In the genomic region with DNA sequence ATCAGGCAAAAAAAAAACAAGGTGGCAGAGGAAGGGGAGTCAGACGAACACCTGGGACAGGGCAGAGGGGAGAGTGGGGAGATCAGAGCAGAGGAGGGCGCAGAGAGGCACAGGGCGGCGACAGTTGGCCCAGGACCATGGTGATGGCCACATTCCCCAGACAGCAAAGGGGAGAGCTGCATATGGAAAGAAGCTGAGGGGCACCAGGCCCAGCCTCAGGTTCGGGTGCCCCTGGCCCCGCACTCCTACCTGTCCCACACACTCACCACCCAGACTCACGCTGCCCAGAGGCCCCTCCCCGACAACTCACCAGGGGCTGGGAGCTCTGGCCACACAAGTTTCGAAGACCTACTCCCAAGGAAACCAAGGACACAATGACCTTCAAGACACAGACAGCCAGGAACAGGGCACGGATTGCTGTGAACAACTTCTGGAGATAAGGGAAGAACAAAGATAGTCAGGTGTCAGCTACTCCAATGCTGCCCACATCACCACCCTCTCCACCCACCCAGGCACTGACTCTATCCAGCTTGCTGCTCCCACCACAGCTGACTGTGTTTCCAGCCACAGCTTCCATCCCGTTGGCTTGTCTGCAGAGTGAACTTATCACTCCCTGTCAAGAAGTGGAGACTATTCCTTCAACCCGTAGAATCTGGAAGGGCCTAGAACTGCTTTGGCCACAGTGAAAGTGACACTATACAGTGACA, we compare ENCODE assay signal across 14 cellular contexts. TPM values are rescaled to one million over a fixed set of nuclear protein-coding genes. Genes with fewer than 3 reads are reported as not detected.
DNase-seq lines count a peak whose midpoint lies in the region; ATAC-seq and TF ChIP-seq lines count a peak whose summit lies in the region.
"Had no signal": no experiment of that assay in that cellular context is flagged by ENCODE, and none has a peak within 500 bp of the region (broad histone marks: within the 10 kb centered on the region; RNA-seq: fewer than 3 reads in every experiment).

No MANE protein-coding gene starts in this region.

- peak; percentile 53 for DNase-seq in right atrium auricular region (ENCODE audit: low spot score)
- DNase-seq in left ventricle myocardium superior: no peak
- no peak for DNase-seq in activated T-helper 1 cell treated with anti-CD3 and anti-CD28 coated beads, Interleukin-12 subunit alpha, Interleukin-12 subunit beta, Interleukin-2, Interleukin-4 antibody, amounts not matched to agents 30 ng/mL and 10 ng/mL and 1 ng/mL, durations not matched to agents 14 hours and 24 hours and 36 hours (ENCODE audit: low spot score)
- DNase-seq in esophagus muscularis mucosa (ENCODE audit: extremely low spot score): peak; percentile 70
- DNase-seq in RKO (ENCODE audit: low spot score): no peak
- no peak for DNase-seq in NCI-H1436 (lab: John Stamatoyannopoulos, UW)
- DNase-seq: BE2C; CD4-positive, alpha-beta memory T cell; DMS79; GM23248 had no signal

- H3K4me1 Mint-ChIP-seq in activated T-helper 1 cell treated with anti-CD3 and anti-CD28 coated beads, Interleukin-12 subunit alpha, Interleukin-12 subunit beta, Interleukin-2, Interleukin-4 antibody, amounts not matched to agents 30 ng/mL and 10 ng/mL and 1 ng/mL, durations not matched to agents 14 hours and 24 hours and 36 hours (ENCODE audit: low read depth): no peaks in the 10 kb centered on the region
- H3K4me1 Mint-ChIP-seq: CD4-positive, alpha-beta memory T cell had no signal

- H3K27ac Mint-ChIP-seq in activated T-helper 1 cell treated with anti-CD3 and anti-CD28 coated beads, Interleukin-12 subunit alpha, Interleukin-12 subunit beta, Interleukin-2, Interleukin-4 antibody, amounts not matched to agents 30 ng/mL and 10 ng/mL and 1 ng/mL, durations not matched to agents 14 hours and 24 hours and 36 hours: peak overlapping the region; percentile 37

- peaks cover 14% of the 10 kb centered on the region for H3K27me3 Mint-ChIP-seq in activated T-helper 1 cell treated with anti-CD3 and anti-CD28 coated beads, Interleukin-12 subunit alpha, Interleukin-12 subunit beta, Interleukin-2, Interleukin-4 antibody, amounts not matched to agents 30 ng/mL and 10 ng/mL and 1 ng/mL, durations not matched to agents 14 hours and 24 hours and 36 hours (ENCODE audit: insufficient read depth)

- no peak for TF ChIP-seq POLR2A in esophagus muscularis mucosa (IDR thresholded peaks at IDR 0.05; ENCODE audit: low read depth)

- no peaks in the 10 kb centered on the region for H3K9me3 Mint-ChIP-seq in activated T-helper 1 cell treated with anti-CD3 and anti-CD28 coated beads, Interleukin-12 subunit alpha, Interleukin-12 subunit beta, Interleukin-2, Interleukin-4 antibody, amounts not matched to agents 30 ng/mL and 10 ng/mL and 1 ng/mL, durations not matched to agents 14 hours and 24 hours and 36 hours

- H3K36me3 ChIP-seq in right atrium auricular region: peaks cover 21% of the 10 kb centered on the region
- H3K36me3 ChIP-seq in esophagus muscularis mucosa: peaks cover 0 to 12% (median 5%) of the 10 kb centered on the region in 4 donors
- H3K36me3 ChIP-seq: BE2C had no signal

- no peak for TF ChIP-seq CTCF in right atrium auricular region (IDR thresholded peaks at IDR 0.05)
- no peak for TF ChIP-seq CTCF in esophagus muscularis mucosa (IDR thresholded peaks at IDR 0.05)

- WGBS in esophagus muscularis mucosa: 91% methylated on average over 12 of the region's 12 CpGs

- no peaks in the 10 kb centered on the region for H3K9me3 ChIP-seq in right atrium auricular region
- H3K9me3 ChIP-seq in esophagus muscularis mucosa: no peaks in the 10 kb centered on the region
- H3K9me3 ChIP-seq: BE2C had no signal

- H3K36me3 Mint-ChIP-seq in activated T-helper 1 cell treated with anti-CD3 and anti-CD28 coated beads, Interleukin-12 subunit alpha, Interleukin-12 subunit beta, Interleukin-2, Interleukin-4 antibody, amounts not matched to agents 30 ng/mL and 10 ng/mL and 1 ng/mL, durations not matched to agents 14 hours and 24 hours and 36 hours (ENCODE audit: low read depth): no peaks in the 10 kb centered on the region
- H3K36me3 Mint-ChIP-seq: CD4-positive, alpha-beta memory T cell had no signal

- ATAC-seq in left ventricle myocardium superior (no peak), HG02642 (IDR thresholded peaks at IDR 0.05; ENCODE audit: poor library complexity, unreplicated experiment) (no peak)
- ATAC-seq: HCT116 had no signal

- no peak for TF ChIP-seq EP300 in esophagus muscularis mucosa (IDR thresholded peaks at IDR 0.05)

- intact Hi-C loops in left ventricle myocardium superior (cut with micrococcal nuclease) (no loop called here), esophagus muscularis mucosa (cut with DNase I) (no loop called here)
- intact Hi-C loops in activated T-helper 1 cell treated with anti-CD3 and anti-CD28 coated beads, Interleukin-12 subunit alpha, Interleukin-12 subunit beta, Interleukin-2, Interleukin-4 antibody, amounts not matched to agents 30 ng/mL and 10 ng/mL and 1 ng/mL, durations not matched to agents 14 hours and 24 hours and 36 hours (cut with micrococcal nuclease): no loop called here

- no peak overlapping the region for H3K4me3 Mint-ChIP-seq in activated T-helper 1 cell treated with anti-CD3 and anti-CD28 coated beads, Interleukin-12 subunit alpha, Interleukin-12 subunit beta, Interleukin-2, Interleukin-4 antibody, amounts not matched to agents 30 ng/mL and 10 ng/mL and 1 ng/mL, durations not matched to agents 14 hours and 24 hours and 36 hours
- H3K4me3 Mint-ChIP-seq: CD4-positive, alpha-beta memory T cell had no signal

- H3K27ac ChIP-seq in right atrium auricular region: peak overlapping the region; percentile 38 to 63
- H3K27ac ChIP-seq in esophagus muscularis mucosa (replicated peaks in 1 of 4): no peak overlapping the region
- H3K27ac ChIP-seq: C4-2B, GM23248 had no signal

- H3K4me1 ChIP-seq in right atrium auricular region: peaks cover 0 to 53% of the 10 kb centered on the region in 2 donors
- peaks cover 21 to 26% (median 23%) of the 10 kb centered on the region in 4 donors for H3K4me1 ChIP-seq in esophagus muscularis mucosa

- H3K4me3 ChIP-seq in right atrium auricular region: no peak overlapping the region
- no peak overlapping the region for H3K4me3 ChIP-seq in esophagus muscularis mucosa
- H3K4me3 ChIP-seq: GM23248 had no signal

- no peaks in the 10 kb centered on the region for H3K27me3 ChIP-seq in right atrium auricular region
- peaks cover 0 to 17% (median 0%) of the 10 kb centered on the region in 4 donors for H3K27me3 ChIP-seq in esophagus muscularis mucosa
- H3K27me3 ChIP-seq: BE2C had no signal

RNA-seq across cellular contexts. Expression of a gene that starts 8.3 kb away (rescaled TPM):
- 100 to 1,000 TPM; 162 to 227 TPM for total RNA-seq in right atrium auricular region
- 45.2 TPM for total RNA-seq in left ventricle myocardium superior
- not detected in 2 replicates for total RNA-seq in activated T-helper 1 cell treated with anti-CD3 and anti-CD28 coated beads, Interleukin-12 subunit alpha, Interleukin-12 subunit beta, Interleukin-2, Interleukin-4 antibody, amounts not matched to agents 30 ng/mL and 10 ng/mL and 1 ng/mL, durations not matched to agents 14 hours and 24 hours and 36 hours
- total RNA-seq in esophagus muscularis mucosa: 10 to 100 TPM; 19.5 to 58.2 (median 54.1) TPM
- total RNA-seq: GM23248 had no signal

RNA-seq across cellular contexts. Expression of a gene that starts 8.7 kb away (rescaled TPM):
- total RNA-seq in right atrium auricular region (100 to 1,000 TPM in 1 of 2 donors, 10 to 100 TPM in 1; 56.3 to 102 TPM), left ventricle myocardium superior (30.1 TPM), esophagus muscularis mucosa (10 to 100 TPM; 11.6 to 47.7 (median 35.5) TPM)
- total RNA-seq in activated T-helper 1 cell treated with anti-CD3 and anti-CD28 coated beads, Interleukin-12 subunit alpha, Interleukin-12 subunit beta, Interleukin-2, Interleukin-4 antibody, amounts not matched to agents 30 ng/mL and 10 ng/mL and 1 ng/mL, durations not matched to agents 14 hours and 24 hours and 36 hours: not detected in 2 replicates
- total RNA-seq: G401, GM23248 had no signal

RNA-seq across cellular contexts. Expression of a gene that starts 54.7 kb away (rescaled TPM):
- total RNA-seq in right atrium auricular region (10 to 100 TPM; 14.5 to 22.2 TPM), left ventricle myocardium superior (9.8 TPM), esophagus muscularis mucosa (10 to 100 TPM; 26.9 to 48.2 (median 28.6) TPM)
- total RNA-seq in activated T-helper 1 cell treated with anti-CD3 and anti-CD28 coated beads, Interleukin-12 subunit alpha, Interleukin-12 subunit beta, Interleukin-2, Interleukin-4 antibody, amounts not matched to agents 30 ng/mL and 10 ng/mL and 1 ng/mL, durations not matched to agents 14 hours and 24 hours and 36 hours: 53.8 and 59.7 TPM in 2 replicates
- total RNA-seq: G401, GM23248 had no signal

Comparison
In these comparisons a context has a peak if more than half of its experiments do, and no peak if none do; other contexts are left out.
1. DNase-seq: peak in right atrium auricular region (single experiment) and esophagus muscularis mucosa (single experiment); none in left ventricle myocardium superior (single experiment), activated T-helper 1 cell treated with anti-CD3 and anti-CD28 coated beads, Interleukin-12 subunit alpha, Interleukin-12 subunit beta, Interleukin-2, Interleukin-4 antibody, amounts not matched to agents 30 ng/mL and 10 ng/mL and 1 ng/mL, durations not matched to agents 14 hours and 24 hours and 36 hours (single experiment), RKO (single experiment) and NCI-H1436 (single experiment).
2. H3K27ac ChIP-seq: peak in right atrium auricular region (2 of 2); none in esophagus muscularis mucosa (0 of 4).
3. RNA of a gene that starts 8.3 kb away (total RNA-seq): 162 to 227 TPM in right atrium auricular region, 19.5 to 58.2 TPM in esophagus muscularis mucosa and 45.2 TPM in left ventricle myocardium superior (single experiment); not detected in activated T-helper 1 cell treated with anti-CD3 and anti-CD28 coated beads, Interleukin-12 subunit alpha, Interleukin-12 subunit beta, Interleukin-2, Interleukin-4 antibody, amounts not matched to agents 30 ng/mL and 10 ng/mL and 1 ng/mL, durations not matched to agents 14 hours and 24 hours and 36 hours; every median in the first group is over 10 times any median in the second.
4. RNA of a gene that starts 8.7 kb away (total RNA-seq): 56.3 to 102 TPM in right atrium auricular region, 11.6 to 47.7 TPM in esophagus muscularis mucosa and 30.1 TPM in left ventricle myocardium superior (single experiment); not detected in activated T-helper 1 cell treated with anti-CD3 and anti-CD28 coated beads, Interleukin-12 subunit alpha, Interleukin-12 subunit beta, Interleukin-2, Interleukin-4 antibody, amounts not matched to agents 30 ng/mL and 10 ng/mL and 1 ng/mL, durations not matched to agents 14 hours and 24 hours and 36 hours; every median in the first group is over 10 times any median in the second.